22 cellular contexts compared by ENCODE assay signal in genomic region chr18:78865771-78866310, GRCh38.
DNase-seq lines count a peak whose midpoint lies in the region; ATAC-seq and TF ChIP-seq lines count a peak whose summit lies in the region.
"Had no signal": no experiment of that assay in that cellular context is flagged by ENCODE, and none has a peak within 500 bp of the region (broad histone marks: within the 10 kb centered on the region; RNA-seq: fewer than 3 reads in every experiment).

No MANE protein-coding gene starts in this region.

- POLR2A ChIA-PET in activated CD4-positive, alpha-beta T cell treated with anti-CD3 and anti-CD28 coated beads for 36 hours (lab: Charles Lee), result no interaction called here

- ATAC-seq in stimulated activated naive CD8-positive, alpha-beta T cell treated with anti-CD3 and anti-CD28 coated beads, Interleukin-15, Interleukin-2, amounts not matched to agents 100 U/mL and 50 U/mL, for 24 hours, result peak; percentile 36
- no peak for ATAC-seq in stimulated activated naive CD8-positive, alpha-beta T cell treated with anti-CD3 and anti-CD28 coated beads, Interleukin-15, amount 100 ng/mL, for 72 hours
- ATAC-seq in stimulated activated effector memory CD8-positive, alpha-beta T cell treated with anti-CD3 and anti-CD28 coated beads, Interleukin-12 subunit alpha, Interleukin-12 subunit beta, amount 100 ng/mL, for 72 hours, result peak; percentile 54
- ATAC-seq in activated CD4-positive, alpha-beta T cell treated with anti-CD3 and anti-CD28 coated beads for 36 hours, result no peak
- ATAC-seq: A549 had no signal

- no peak overlapping the region for H3K4me3 Mint-ChIP-seq in stimulated activated naive CD8-positive, alpha-beta T cell treated with anti-CD3 and anti-CD28 coated beads, Interleukin-15, amount 100 ng/mL, for 72 hours
- no peak overlapping the region for H3K4me3 Mint-ChIP-seq in nephron progenitor cell
- no peak overlapping the region for H3K4me3 Mint-ChIP-seq in stimulated activated effector memory CD8-positive, alpha-beta T cell treated with anti-CD3 and anti-CD28 coated beads, Interleukin-12 subunit alpha, Interleukin-12 subunit beta, amount 100 ng/mL, for 72 hours
- no peak overlapping the region for H3K4me3 Mint-ChIP-seq in activated CD4-positive, alpha-beta T cell treated with anti-CD3 and anti-CD28 coated beads for 36 hours
- H3K4me3 Mint-ChIP-seq: CD14-positive monocyte; CD4-positive, alpha-beta T cell; CD8-positive, alpha-beta memory T cell had no signal

- DNase-seq in stimulated activated naive CD8-positive, alpha-beta T cell treated with anti-CD3 and anti-CD28 coated beads, Interleukin-15, Interleukin-2, amounts not matched to agents 100 U/mL and 50 U/mL, for 24 hours, result no peak
- no peak for DNase-seq in stimulated activated naive CD8-positive, alpha-beta T cell treated with anti-CD3 and anti-CD28 coated beads, Interleukin-15, amount 100 ng/mL, for 72 hours
- DNase-seq in nephron progenitor cell (no peak), NCI-H2196 treated with DMSO at 0.1 percent for 48 hours (lab: John Stamatoyannopoulos, UW; ENCODE audit: unreplicated experiment) (no peak), T-helper 2 cell (no peak)
- no peak for DNase-seq in stimulated activated effector memory CD8-positive, alpha-beta T cell treated with anti-CD3 and anti-CD28 coated beads, Interleukin-12 subunit alpha, Interleukin-12 subunit beta, amount 100 ng/mL, for 72 hours (ENCODE audit: low spot score in 2 of 2)
- no peak for DNase-seq in activated CD4-positive, alpha-beta T cell treated with anti-CD3 and anti-CD28 coated beads for 36 hours
- DNase-seq: 8988T; ACHN; AML-193; BE2C; Calu3; CD4-positive, alpha-beta T cell; CD8-positive, alpha-beta memory T cell; COR-L47; DMS153; DND-41; GM23248; H7; HCEC 1CT had no signal

- CTCF ChIA-PET in activated CD4-positive, alpha-beta T cell treated with anti-CD3 and anti-CD28 coated beads for 36 hours (lab: Charles Lee), result interaction anchor here (0.6 kb wide), 1 partner anchor 1001 kb away, joined by 5 read pairs; no protein-coding TSS in a partner anchor

- no peak overlapping the region for H3K27ac Mint-ChIP-seq in stimulated activated naive CD8-positive, alpha-beta T cell treated with anti-CD3 and anti-CD28 coated beads, Interleukin-15, amount 100 ng/mL, for 72 hours
- H3K27ac Mint-ChIP-seq in nephron progenitor cell, result peak overlapping the region; percentile 85
- no peak overlapping the region for H3K27ac Mint-ChIP-seq in stimulated activated effector memory CD8-positive, alpha-beta T cell treated with anti-CD3 and anti-CD28 coated beads, Interleukin-12 subunit alpha, Interleukin-12 subunit beta, amount 100 ng/mL, for 72 hours
- H3K27ac Mint-ChIP-seq in activated CD4-positive, alpha-beta T cell treated with anti-CD3 and anti-CD28 coated beads for 36 hours, result no peak overlapping the region
- H3K27ac Mint-ChIP-seq: CD4-positive, alpha-beta T cell; CD8-positive, alpha-beta memory T cell had no signal

- no peaks in the 10 kb centered on the region for H3K9me3 Mint-ChIP-seq in stimulated activated naive CD8-positive, alpha-beta T cell treated with anti-CD3 and anti-CD28 coated beads, Interleukin-15, amount 100 ng/mL, for 72 hours
- H3K9me3 Mint-ChIP-seq in nephron progenitor cell, result peaks cover 14% of the 10 kb centered on the region
- H3K9me3 Mint-ChIP-seq in stimulated activated effector memory CD8-positive, alpha-beta T cell treated with anti-CD3 and anti-CD28 coated beads, Interleukin-12 subunit alpha, Interleukin-12 subunit beta, amount 100 ng/mL, for 72 hours, result no peaks in the 10 kb centered on the region
- H3K9me3 Mint-ChIP-seq in activated CD4-positive, alpha-beta T cell treated with anti-CD3 and anti-CD28 coated beads for 36 hours (ENCODE audit: low read depth), result no peaks in the 10 kb centered on the region
- H3K9me3 Mint-ChIP-seq: CD4-positive, alpha-beta T cell; CD8-positive, alpha-beta memory T cell had no signal

- peaks cover 28% of the 10 kb centered on the region for H3K27me3 Mint-ChIP-seq in stimulated activated naive CD8-positive, alpha-beta T cell treated with anti-CD3 and anti-CD28 coated beads, Interleukin-15, amount 100 ng/mL, for 72 hours
- peaks cover 4% of the 10 kb centered on the region for H3K27me3 Mint-ChIP-seq in nephron progenitor cell (ENCODE audit: low read depth, poor library complexity)
- peaks cover 13% of the 10 kb centered on the region for H3K27me3 Mint-ChIP-seq in activated CD4-positive, alpha-beta T cell treated with anti-CD3 and anti-CD28 coated beads for 36 hours

- intact Hi-C loops in activated CD4-positive, alpha-beta T cell treated with anti-CD3 and anti-CD28 coated beads for 36 hours (cut with DNase I, micrococcal nuclease), result no loop called here

- H3K4me1 Mint-ChIP-seq in stimulated activated naive CD8-positive, alpha-beta T cell treated with anti-CD3 and anti-CD28 coated beads, Interleukin-15, amount 100 ng/mL, for 72 hours, result no peaks in the 10 kb centered on the region
- H3K4me1 Mint-ChIP-seq in nephron progenitor cell, result peaks cover 28% of the 10 kb centered on the region
- H3K4me1 Mint-ChIP-seq in stimulated activated effector memory CD8-positive, alpha-beta T cell treated with anti-CD3 and anti-CD28 coated beads, Interleukin-12 subunit alpha, Interleukin-12 subunit beta, amount 100 ng/mL, for 72 hours, result no peaks in the 10 kb centered on the region
- H3K4me1 Mint-ChIP-seq in activated CD4-positive, alpha-beta T cell treated with anti-CD3 and anti-CD28 coated beads for 36 hours, result no peaks in the 10 kb centered on the region
- H3K4me1 Mint-ChIP-seq: CD14-positive monocyte; CD8-positive, alpha-beta memory T cell had no signal

- no peak for TF ChIP-seq CTCF in nephron progenitor cell (IDR thresholded peaks at IDR 0.05)

- no peaks in the 10 kb centered on the region for H3K36me3 Mint-ChIP-seq in nephron progenitor cell (ENCODE audit: low read depth)
- no peaks in the 10 kb centered on the region for H3K36me3 Mint-ChIP-seq in stimulated activated effector memory CD8-positive, alpha-beta T cell treated with anti-CD3 and anti-CD28 coated beads, Interleukin-12 subunit alpha, Interleukin-12 subunit beta, amount 100 ng/mL, for 72 hours
- no peaks in the 10 kb centered on the region for H3K36me3 Mint-ChIP-seq in activated CD4-positive, alpha-beta T cell treated with anti-CD3 and anti-CD28 coated beads for 36 hours (ENCODE audit: low read depth)
- H3K36me3 Mint-ChIP-seq: CD14-positive monocyte; CD8-positive, alpha-beta memory T cell had no signal

Comparison
In these comparisons a context has a peak if more than half of its experiments do, and no peak if none do; other contexts are left out.
1. ATAC-seq: peak in stimulated activated naive CD8-positive, alpha-beta T cell treated with anti-CD3 and anti-CD28 coated beads, Interleukin-15, Interleukin-2, amounts not matched to agents 100 U/mL and 50 U/mL, for 24 hours (single experiment) and stimulated activated effector memory CD8-positive, alpha-beta T cell treated with anti-CD3 and anti-CD28 coated beads, Interleukin-12 subunit alpha, Interleukin-12 subunit beta, amount 100 ng/mL, for 72 hours (single experiment); none in stimulated activated naive CD8-positive, alpha-beta T cell treated with anti-CD3 and anti-CD28 coated beads, Interleukin-15, amount 100 ng/mL, for 72 hours (single experiment) and activated CD4-positive, alpha-beta T cell treated with anti-CD3 and anti-CD28 coated beads for 36 hours (single experiment).